ENCODE assay signal across 29 cellular contexts in the genomic region with DNA sequence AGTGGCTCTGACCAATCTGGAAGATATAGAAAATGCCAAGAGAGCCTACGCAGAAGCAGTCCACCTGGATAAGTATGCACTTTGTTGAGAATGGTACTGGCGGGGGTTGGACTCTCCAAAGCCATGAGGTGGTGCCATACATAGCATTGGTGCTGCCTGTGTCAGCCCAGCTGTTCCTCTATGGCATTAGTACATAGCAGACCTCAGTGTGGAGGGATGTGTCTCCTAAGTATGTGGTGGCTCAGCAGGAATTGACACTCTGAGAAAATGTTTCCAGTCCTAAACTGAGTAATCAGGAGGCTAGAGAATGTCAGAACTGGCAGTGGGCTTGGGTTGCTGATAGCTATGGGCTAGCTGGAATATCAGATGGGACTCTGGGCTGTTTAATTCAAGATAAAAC. TPM values are rescaled to one million over a fixed set of nuclear protein-coding genes. Genes with fewer than 3 reads are reported as not detected.
"Had no signal": no experiment of that assay in that cellular context is flagged by ENCODE, and none has a peak within 500 bp of the region (broad histone marks: within the 10 kb centered on the region; RNA-seq: fewer than 3 reads in every experiment).

No MANE protein-coding gene starts in this region.

- H3K27ac ChIP-seq: coronary artery, heart left ventricle, neural progenitor cell, pancreas, tibial artery, upper lobe of left lung, uterus had no signal

- DNase-seq: effector CD4-positive, alpha-beta T cell; endodermal cell; erythroblast; foreskin melanocyte; heart left ventricle; hippocampal formation; kidney glomerular epithelial cell; mammary epithelial cell; mucosa of descending colon; nucleus accumbens; pancreas; right cardiac atrium; stimulated activated CD4-positive, alpha-beta T cell treated with anti-CD3 and anti-CD28 coated beads, Interleukin-4, amount 100 ng/mL, for 1 hour; stimulated activated CD8-positive, alpha-beta memory T cell treated with anti-CD3 and anti-CD28 coated beads, Interleukin-4, amount 100 ng/mL, for 48 hours; stimulated activated naive CD8-positive, alpha-beta T cell treated with anti-CD3 and anti-CD28 coated beads, Interleukin-15, Interleukin-2, amounts not matched to agents 100 U/mL and 50 U/mL, for 24 hours; tibial artery; upper lobe of left lung; uterus had no signal

- ATAC-seq: heart left ventricle; mucosa of descending colon; natural killer cell treated with Interleukin-12 subunit alpha and Interleukin-12 subunit beta and Interleukin-15 and Interleukin-18, amount 100 ng/mL, for 72 hours; right cardiac atrium; stimulated activated effector memory CD8-positive, alpha-beta T cell treated with anti-CD3 and anti-CD28 coated beads, Interleukin-12 subunit alpha, Interleukin-12 subunit beta, amount 100 ng/mL, for 72 hours; stimulated activated naive CD8-positive, alpha-beta T cell treated with anti-CD3 and anti-CD28 coated beads, Interleukin-15, Interleukin-2, amounts not matched to agents 100 U/mL and 50 U/mL, for 24 hours had no signal

- H3K4me1 ChIP-seq: neural progenitor cell, pancreas, tibial artery, upper lobe of left lung, uterus had no signal

- H3K9me3 ChIP-seq: heart left ventricle, mucosa of descending colon, pancreas, tibial artery, upper lobe of left lung, uterus had no signal

- H3K36me3 ChIP-seq: uterus had no signal

- H3K27me3 ChIP-seq: heart left ventricle, neural progenitor cell, pancreas, tibial artery, upper lobe of left lung, uterus had no signal

- H3K4me3 ChIP-seq: coronary artery, heart left ventricle, mucosa of descending colon, neural progenitor cell, pancreas, smooth muscle cell, tibial artery, upper lobe of left lung, uterus had no signal

RNA-seq across cellular contexts. Expression of a gene that starts 49.1 kb away (rescaled TPM):
- total RNA-seq: dermis microvascular lymphatic vessel endothelial cell, endodermal cell, endothelial cell of umbilical vein, glomerular endothelial cell, lower leg skin, mammary epithelial cell, mucosa of descending colon, progenitor cell of endocrine pancreas, right cardiac atrium, smooth muscle cell, temporal lobe, upper lobe of left lung, uterus had no signal
- polyA plus RNA-seq: endothelial cell of umbilical vein, heart left ventricle, mammary epithelial cell, pancreas, right cardiac atrium, smooth muscle cell had no signal
